In genomic region chr17:77019955-77020379, GRCh38 we compare ENCODE assay signal across 25 cellular contexts.
DNase-seq lines count a peak whose midpoint lies in the region; ATAC-seq and TF ChIP-seq lines count a peak whose summit lies in the region.
"Had no signal": no experiment of that assay in that cellular context is flagged by ENCODE, and none has a peak within 500 bp of the region (broad histone marks: within the 10 kb centered on the region; RNA-seq: fewer than 3 reads in every experiment).

No MANE protein-coding gene starts in this region.

- no peak overlapping the region for H4K8ac ChIP-seq in mesendoderm (ENCODE audit: low read depth, low read length)

- H3K4me1 ChIP-seq in HUES64 (ENCODE audit: insufficient read depth, low read length) = no peaks in the 10 kb centered on the region
- H3K4me1 ChIP-seq in mesendoderm (ENCODE audit: control insufficient read depth, low read depth, low read length) = no peaks in the 10 kb centered on the region
- H3K4me1 ChIP-seq in esophagus muscularis mucosa = no peaks in the 10 kb centered on the region
- no peaks in the 10 kb centered on the region for H3K4me1 ChIP-seq in tibial nerve
- H3K4me1 ChIP-seq: esophagus squamous epithelium, Peyer's patch, psoas muscle, spleen, upper lobe of right lung had no signal

- no peaks in the 10 kb centered on the region for H3K79me1 ChIP-seq in mesendoderm (ENCODE audit: low read length)

- H2BK15ac ChIP-seq in mesendoderm (replicated peaks; ENCODE audit: low read depth) = no peak overlapping the region

- no peak overlapping the region for H2BK120ac ChIP-seq in mesendoderm (ENCODE audit: low read depth, low read length)

- in situ Hi-C loops in astrocyte of the spinal cord (cut with HindIII; ENCODE audit: low sequenced_read_pairs) = no loop called here

- H3K9ac ChIP-seq in HUES64 (ENCODE audit: low read depth, low read length) (no peak overlapping the region), mesendoderm (ENCODE audit: low read length) (no peak overlapping the region)
- H3K9ac ChIP-seq: BLaER1 had no signal

- no peak for ATAC-seq in esophagus mucosa
- ATAC-seq: psoas muscle, upper lobe of right lung had no signal

- 55% methylated on average over 11 of the region's 11 CpGs for WGBS in HUES64
- WGBS in mesendoderm (ENCODE audit: extremely low coverage, insufficient coverage, low lambda C conversion rate) = no CpG with 5 or more reads among the region's 11 CpGs
- WGBS in esophagus muscularis mucosa = 27% methylated on average over 3 of the region's 11 CpGs
- 54 to 69% methylated on average over 10 to 11 of the region's 11 CpGs for WGBS in tibial nerve, 2 donors

- H3K4me2 ChIP-seq in mesendoderm (ENCODE audit: low read length) = no peak overlapping the region
- H3K4me2 ChIP-seq: BLaER1 had no signal

- no peak overlapping the region for H2BK5ac ChIP-seq in mesendoderm (ENCODE audit: low read length)

- no peak overlapping the region for H3K4ac ChIP-seq in mesendoderm (ENCODE audit: low read depth, low read length)

- DNase-seq in Daoy (ENCODE audit: low read depth) (peak; percentile 90), astrocyte of the spinal cord (ENCODE audit: low read depth, low spot score) (peak; percentile 18), mesendoderm (peak; percentile 60), esophagus muscularis mucosa (ENCODE audit: extremely low spot score) (no peak), tibial nerve (ENCODE audit: low spot score in 2 of 2) (no peak), DMS53 treated with DMSO at 0.1 percent for 48 hours (lab: John Stamatoyannopoulos, UW; ENCODE audit: unreplicated experiment) (no peak)
- DNase-seq: activated CD4-positive, CD25-positive, alpha-beta regulatory T cell; activated naive CD4-positive, alpha-beta T cell treated with Interleukin-2 at 50 U/mL for 16 hours; activated T-cell treated with anti-CD3 and anti-CD28 coated beads, Interleukin-2, amount 50 U/mL, for 24 hours; anterior cingulate cortex; cerebellar nuclear complex; effector CD8-positive, alpha-beta T cell; esophagus squamous epithelium; KBM-7; MV-4-11; NCI-H2029 treated with DMSO at 0.1 percent for 48 hours; NCI-H345; Peyer's patch; psoas muscle; spleen; stimulated activated CD4-positive, alpha-beta T cell treated with anti-CD3 and anti-CD28 coated beads, Interleukin-4, amount 100 ng/mL, for 24 hours; upper lobe of right lung had no signal

- no peak overlapping the region for H3K56ac ChIP-seq in mesendoderm (ENCODE audit: low read length)

- H3K9me3 ChIP-seq in HUES64 (ENCODE audit: insufficient read depth, low read depth, low read length) = 0 out of 2 replicates have a peak, but pooled peaks cover 2% of the 10 kb centered on the region
- H3K9me3 ChIP-seq in esophagus muscularis mucosa = peaks cover 0 to 16% (median 4%) of the 10 kb centered on the region in 4 donors
- H3K9me3 ChIP-seq in tibial nerve = peaks cover 0 to 21% (median 0%) of the 10 kb centered on the region in 4 donors
- H3K9me3 ChIP-seq: psoas muscle, upper lobe of right lung had no signal

- H3K36me3 ChIP-seq in HUES64 (ENCODE audit: insufficient read depth, low read length) (no peaks in the 10 kb centered on the region), mesendoderm (ENCODE audit: control insufficient read depth, insufficient read depth, low read length) (no peaks in the 10 kb centered on the region), esophagus muscularis mucosa (no peaks in the 10 kb centered on the region), tibial nerve (no peaks in the 10 kb centered on the region)
- H3K36me3 ChIP-seq: BLaER1, esophagus squamous epithelium, Peyer's patch, spleen, upper lobe of right lung had no signal

- H3K27me3 ChIP-seq in HUES64 (ENCODE audit: insufficient read depth, low read length) (no peaks in the 10 kb centered on the region), mesendoderm (ENCODE audit: insufficient read depth, low read length, poor library complexity) (no peaks in the 10 kb centered on the region), esophagus muscularis mucosa (peaks cover 0 to 15% (median 0%) of the 10 kb centered on the region in 4 donors), tibial nerve (peaks cover 0 to 9% of the 10 kb centered on the region in 2 donors)
- H3K27me3 ChIP-seq: BLaER1, Peyer's patch, upper lobe of right lung had no signal

- H3K27ac ChIP-seq in HUES64 (ENCODE audit: low read depth, low read length) = peak overlapping the region; percentile 55; the same call in 1 of the 2 replicates
- no peak overlapping the region for H3K27ac ChIP-seq in mesendoderm (ENCODE audit: low read depth, low read length)
- no peak overlapping the region for H3K27ac ChIP-seq in esophagus muscularis mucosa (replicated peaks in 1 of 4)
- no peak overlapping the region for H3K27ac ChIP-seq in tibial nerve
- H3K27ac ChIP-seq: BLaER1, esophagus squamous epithelium, Peyer's patch, psoas muscle, spleen, upper lobe of right lung had no signal

- intact Hi-C loops in esophagus muscularis mucosa (cut with DNase I) = no loop called here

- H3K4me3 ChIP-seq in HUES64 (ENCODE audit: low read length) (no peak overlapping the region), astrocyte of the spinal cord (ENCODE audit: low read depth, low read length) (no peak overlapping the region), mesendoderm (ENCODE audit: low read length) (no peak overlapping the region), esophagus muscularis mucosa (no peak overlapping the region), tibial nerve (no peak overlapping the region)
- H3K4me3 ChIP-seq: BLaER1, esophagus squamous epithelium, Peyer's patch, psoas muscle, spleen, upper lobe of right lung had no signal

- no peak for TF ChIP-seq CTCF in astrocyte of the spinal cord (IDR thresholded peaks at IDR 0.05; ENCODE audit: low read depth, low read length)
- TF ChIP-seq CTCF in esophagus muscularis mucosa (IDR thresholded peaks at IDR 0.05) = no peak
- TF ChIP-seq CTCF in tibial nerve (IDR thresholded peaks at IDR 0.05) = no peak

- no peak overlapping the region for H4K5ac ChIP-seq in mesendoderm (ENCODE audit: low read length)

- TF ChIP-seq POLR2A in esophagus muscularis mucosa (IDR thresholded peaks at IDR 0.05; ENCODE audit: low read depth) (no peak), tibial nerve (IDR thresholded peaks at IDR 0.05) (no peak)

- TF ChIP-seq EP300 in esophagus muscularis mucosa (IDR thresholded peaks at IDR 0.05) (no peak), tibial nerve (IDR thresholded peaks at IDR 0.05) (no peak)

- no peak overlapping the region for H3K23ac ChIP-seq in mesendoderm (ENCODE audit: low read length)

- no peak overlapping the region for H2AK5ac ChIP-seq in mesendoderm (ENCODE audit: low read length)

- H3K18ac ChIP-seq in mesendoderm (ENCODE audit: low read length) = no peak overlapping the region

- no peaks in the 10 kb centered on the region for H3K79me2 ChIP-seq in mesendoderm (ENCODE audit: control insufficient read depth, insufficient read depth, low read length)

Comparison
In these comparisons a context has a peak if more than half of its experiments do, and no peak if none do; other contexts are left out.
1. DNase-seq: peak in Daoy (single experiment), astrocyte of the spinal cord (single experiment) and mesendoderm (single experiment); none in esophagus muscularis mucosa (single experiment), tibial nerve (0 of 2) and DMS53 treated with DMSO at 0.1 percent for 48 hours (single experiment).